In the genomic region with DNA sequence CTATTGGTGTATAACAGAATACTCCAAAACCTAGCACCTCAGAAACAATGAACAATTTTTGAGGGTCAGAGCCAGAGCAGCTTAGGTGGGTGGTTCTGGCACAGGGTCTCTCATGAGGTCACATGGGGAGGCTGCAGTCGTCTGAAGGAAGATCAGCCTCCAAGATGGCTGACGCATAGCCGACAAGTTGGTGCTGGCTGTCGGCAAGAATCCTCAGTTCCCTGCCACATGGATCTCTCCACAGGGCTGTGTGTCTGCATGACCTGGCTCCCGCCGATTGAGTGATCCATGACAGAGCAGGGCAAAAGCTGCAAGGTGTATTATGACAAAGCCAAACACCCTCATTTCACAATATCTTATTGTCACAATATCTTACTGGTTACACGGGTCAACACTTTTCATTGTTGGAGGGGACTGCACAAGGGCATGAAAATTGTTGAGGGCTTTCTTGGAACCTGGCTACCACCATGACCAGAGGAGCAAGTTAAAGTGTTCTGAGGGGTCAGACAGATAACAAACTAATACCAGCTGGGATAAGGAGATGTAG, we compare ENCODE assay signal across 3 cellular contexts.
TF ChIP-seq lines count a peak whose summit lies in the region.

No MANE protein-coding gene starts in this region.

TF ChIP-seq in GM23338, 12 proteins besides CTCF, POLR2A, EP300 and RAD21 (continued from another document):
- TF ChIP-seq, protein P1, sequence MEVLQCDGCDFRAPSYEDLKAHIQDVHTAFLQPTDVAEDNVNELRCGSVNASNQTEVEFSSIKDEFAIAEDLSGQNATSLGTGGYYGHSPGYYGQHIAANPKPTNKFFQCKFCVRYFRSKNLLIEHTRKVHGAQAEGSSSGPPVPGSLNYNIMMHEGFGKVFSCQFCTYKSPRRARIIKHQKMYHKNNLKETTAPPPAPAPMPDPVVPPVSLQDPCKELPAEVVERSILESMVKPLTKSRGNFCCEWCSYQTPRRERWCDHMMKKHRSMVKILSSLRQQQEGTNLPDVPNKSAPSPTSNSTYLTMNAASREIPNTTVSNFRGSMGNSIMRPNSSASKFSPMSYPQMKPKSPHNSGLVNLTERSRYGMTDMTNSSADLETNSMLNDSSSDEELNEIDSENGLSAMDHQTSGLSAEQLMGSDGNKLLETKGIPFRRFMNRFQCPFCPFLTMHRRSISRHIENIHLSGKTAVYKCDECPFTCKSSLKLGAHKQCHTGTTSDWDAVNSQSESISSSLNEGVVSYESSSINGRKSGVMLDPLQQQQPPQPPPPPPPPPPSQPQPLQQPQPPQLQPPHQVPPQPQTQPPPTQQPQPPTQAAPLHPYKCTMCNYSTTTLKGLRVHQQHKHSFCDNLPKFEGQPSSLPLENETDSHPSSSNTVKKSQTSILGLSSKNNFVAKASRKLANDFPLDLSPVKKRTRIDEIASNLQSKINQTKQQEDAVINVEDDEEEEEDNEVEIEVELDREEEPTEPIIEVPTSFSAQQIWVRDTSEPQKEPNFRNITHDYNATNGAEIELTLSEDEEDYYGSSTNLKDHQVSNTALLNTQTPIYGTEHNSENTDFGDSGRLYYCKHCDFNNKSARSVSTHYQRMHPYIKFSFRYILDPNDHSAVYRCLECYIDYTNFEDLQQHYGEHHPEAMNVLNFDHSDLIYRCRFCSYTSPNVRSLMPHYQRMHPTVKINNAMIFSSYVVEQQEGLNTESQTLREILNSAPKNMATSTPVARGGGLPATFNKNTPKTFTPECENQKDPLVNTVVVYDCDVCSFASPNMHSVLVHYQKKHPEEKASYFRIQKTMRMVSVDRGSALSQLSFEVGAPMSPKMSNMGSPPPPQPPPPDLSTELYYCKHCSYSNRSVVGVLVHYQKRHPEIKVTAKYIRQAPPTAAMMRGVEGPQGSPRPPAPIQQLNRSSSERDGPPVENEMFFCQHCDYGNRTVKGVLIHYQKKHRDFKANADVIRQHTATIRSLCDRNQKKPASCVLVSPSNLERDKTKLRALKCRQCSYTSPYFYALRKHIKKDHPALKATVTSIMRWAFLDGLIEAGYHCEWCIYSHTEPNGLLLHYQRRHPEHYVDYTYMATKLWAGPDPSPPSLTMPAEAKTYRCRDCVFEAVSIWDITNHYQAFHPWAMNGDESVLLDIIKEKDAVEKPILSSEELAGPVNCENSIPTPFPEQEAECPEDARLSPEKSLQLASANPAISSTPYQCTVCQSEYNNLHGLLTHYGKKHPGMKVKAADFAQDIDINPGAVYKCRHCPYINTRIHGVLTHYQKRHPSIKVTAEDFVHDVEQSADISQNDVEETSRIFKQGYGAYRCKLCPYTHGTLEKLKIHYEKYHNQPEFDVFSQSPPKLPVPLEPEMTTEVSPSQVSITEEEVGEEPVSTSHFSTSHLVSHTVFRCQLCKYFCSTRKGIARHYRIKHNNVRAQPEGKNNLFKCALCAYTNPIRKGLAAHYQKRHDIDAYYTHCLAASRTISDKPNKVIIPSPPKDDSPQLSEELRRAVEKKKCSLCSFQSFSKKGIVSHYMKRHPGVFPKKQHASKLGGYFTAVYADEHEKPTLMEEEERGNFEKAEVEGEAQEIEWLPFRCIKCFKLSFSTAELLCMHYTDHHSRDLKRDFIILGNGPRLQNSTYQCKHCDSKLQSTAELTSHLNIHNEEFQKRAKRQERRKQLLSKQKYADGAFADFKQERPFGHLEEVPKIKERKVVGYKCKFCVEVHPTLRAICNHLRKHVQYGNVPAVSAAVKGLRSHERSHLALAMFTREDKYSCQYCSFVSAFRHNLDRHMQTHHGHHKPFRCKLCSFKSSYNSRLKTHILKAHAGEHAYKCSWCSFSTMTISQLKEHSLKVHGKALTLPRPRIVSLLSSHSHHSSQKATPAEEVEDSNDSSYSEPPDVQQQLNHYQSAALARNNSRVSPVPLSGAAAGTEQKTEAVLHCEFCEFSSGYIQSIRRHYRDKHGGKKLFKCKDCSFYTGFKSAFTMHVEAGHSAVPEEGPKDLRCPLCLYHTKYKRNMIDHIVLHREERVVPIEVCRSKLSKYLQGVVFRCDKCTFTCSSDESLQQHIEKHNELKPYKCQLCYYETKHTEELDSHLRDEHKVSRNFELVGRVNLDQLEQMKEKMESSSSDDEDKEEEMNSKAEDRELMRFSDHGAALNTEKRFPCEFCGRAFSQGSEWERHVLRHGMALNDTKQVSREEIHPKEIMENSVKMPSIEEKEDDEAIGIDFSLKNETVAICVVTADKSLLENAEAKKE (CRISPR knock-in tag; IDR thresholded peaks at IDR 0.05): no peak
- TF ChIP-seq, protein P2, sequence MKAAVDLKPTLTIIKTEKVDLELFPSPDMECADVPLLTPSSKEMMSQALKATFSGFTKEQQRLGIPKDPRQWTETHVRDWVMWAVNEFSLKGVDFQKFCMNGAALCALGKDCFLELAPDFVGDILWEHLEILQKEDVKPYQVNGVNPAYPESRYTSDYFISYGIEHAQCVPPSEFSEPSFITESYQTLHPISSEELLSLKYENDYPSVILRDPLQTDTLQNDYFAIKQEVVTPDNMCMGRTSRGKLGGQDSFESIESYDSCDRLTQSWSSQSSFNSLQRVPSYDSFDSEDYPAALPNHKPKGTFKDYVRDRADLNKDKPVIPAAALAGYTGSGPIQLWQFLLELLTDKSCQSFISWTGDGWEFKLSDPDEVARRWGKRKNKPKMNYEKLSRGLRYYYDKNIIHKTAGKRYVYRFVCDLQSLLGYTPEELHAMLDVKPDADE (IDR thresholded peaks at IDR 0.05): no peak
TF ChIP-seq in GM23338: peak in this region for 0.

TF ChIP-seq in GM12878, 131 proteins besides CTCF, POLR2A, EP300 and RAD21 (continued from another document):
- TF ChIP-seq, protein P3, sequence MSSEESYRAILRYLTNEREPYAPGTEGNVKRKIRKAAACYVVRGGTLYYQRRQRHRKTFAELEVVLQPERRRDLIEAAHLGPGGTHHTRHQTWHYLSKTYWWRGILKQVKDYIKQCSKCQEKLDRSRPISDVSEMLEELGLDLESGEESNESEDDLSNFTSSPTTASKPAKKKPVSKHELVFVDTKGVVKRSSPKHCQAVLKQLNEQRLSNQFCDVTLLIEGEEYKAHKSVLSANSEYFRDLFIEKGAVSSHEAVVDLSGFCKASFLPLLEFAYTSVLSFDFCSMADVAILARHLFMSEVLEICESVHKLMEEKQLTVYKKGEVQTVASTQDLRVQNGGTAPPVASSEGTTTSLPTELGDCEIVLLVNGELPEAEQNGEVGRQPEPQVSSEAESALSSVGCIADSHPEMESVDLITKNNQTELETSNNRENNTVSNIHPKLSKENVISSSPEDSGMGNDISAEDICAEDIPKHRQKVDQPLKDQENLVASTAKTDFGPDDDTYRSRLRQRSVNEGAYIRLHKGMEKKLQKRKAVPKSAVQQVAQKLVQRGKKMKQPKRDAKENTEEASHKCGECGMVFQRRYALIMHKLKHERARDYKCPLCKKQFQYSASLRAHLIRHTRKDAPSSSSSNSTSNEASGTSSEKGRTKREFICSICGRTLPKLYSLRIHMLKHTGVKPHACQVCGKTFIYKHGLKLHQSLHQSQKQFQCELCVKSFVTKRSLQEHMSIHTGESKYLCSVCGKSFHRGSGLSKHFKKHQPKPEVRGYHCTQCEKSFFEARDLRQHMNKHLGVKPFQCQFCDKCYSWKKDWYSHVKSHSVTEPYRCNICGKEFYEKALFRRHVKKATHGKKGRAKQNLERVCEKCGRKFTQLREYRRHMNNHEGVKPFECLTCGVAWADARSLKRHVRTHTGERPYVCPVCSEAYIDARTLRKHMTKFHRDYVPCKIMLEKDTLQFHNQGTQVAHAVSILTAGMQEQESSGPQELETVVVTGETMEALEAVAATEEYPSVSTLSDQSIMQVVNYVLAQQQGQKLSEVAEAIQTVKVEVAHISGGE (CRISPR knock-in tag; IDR thresholded peaks at IDR 0.05): no peak
- TF ChIP-seq, protein P4, sequence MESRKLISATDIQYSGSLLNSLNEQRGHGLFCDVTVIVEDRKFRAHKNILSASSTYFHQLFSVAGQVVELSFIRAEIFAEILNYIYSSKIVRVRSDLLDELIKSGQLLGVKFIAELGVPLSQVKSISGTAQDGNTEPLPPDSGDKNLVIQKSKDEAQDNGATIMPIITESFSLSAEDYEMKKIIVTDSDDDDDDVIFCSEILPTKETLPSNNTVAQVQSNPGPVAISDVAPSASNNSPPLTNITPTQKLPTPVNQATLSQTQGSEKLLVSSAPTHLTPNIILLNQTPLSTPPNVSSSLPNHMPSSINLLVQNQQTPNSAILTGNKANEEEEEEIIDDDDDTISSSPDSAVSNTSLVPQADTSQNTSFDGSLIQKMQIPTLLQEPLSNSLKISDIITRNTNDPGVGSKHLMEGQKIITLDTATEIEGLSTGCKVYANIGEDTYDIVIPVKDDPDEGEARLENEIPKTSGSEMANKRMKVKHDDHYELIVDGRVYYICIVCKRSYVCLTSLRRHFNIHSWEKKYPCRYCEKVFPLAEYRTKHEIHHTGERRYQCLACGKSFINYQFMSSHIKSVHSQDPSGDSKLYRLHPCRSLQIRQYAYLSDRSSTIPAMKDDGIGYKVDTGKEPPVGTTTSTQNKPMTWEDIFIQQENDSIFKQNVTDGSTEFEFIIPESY (IDR thresholded peaks at IDR 0.05): no peak
- TF ChIP-seq DPF2 (IDR thresholded peaks at IDR 0.05) (0 out of 2 replicates have a peak, but pooled peaks have one; percentile 33), SMAD5 (IDR thresholded peaks at IDR 0.05; ENCODE audit: low read depth) (no peak), WRNIP1 (IDR thresholded peaks at IDR 0.05; ENCODE audit: borderline replicate concordance, low read depth, low read length) (no peak), GABPA (IDR thresholded peaks at IDR 0.05; ENCODE audit: low read depth) (no peak)

TF ChIP-seq in HepG2, 621 proteins besides CTCF, POLR2A, EP300 and RAD21 (continued from another document and continues in another):
- TF ChIP-seq, protein P5, sequence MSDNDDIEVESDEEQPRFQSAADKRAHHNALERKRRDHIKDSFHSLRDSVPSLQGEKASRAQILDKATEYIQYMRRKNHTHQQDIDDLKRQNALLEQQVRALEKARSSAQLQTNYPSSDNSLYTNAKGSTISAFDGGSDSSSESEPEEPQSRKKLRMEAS (IDR thresholded peaks at IDR 0.05): no peak
- TF ChIP-seq, protein P6, sequence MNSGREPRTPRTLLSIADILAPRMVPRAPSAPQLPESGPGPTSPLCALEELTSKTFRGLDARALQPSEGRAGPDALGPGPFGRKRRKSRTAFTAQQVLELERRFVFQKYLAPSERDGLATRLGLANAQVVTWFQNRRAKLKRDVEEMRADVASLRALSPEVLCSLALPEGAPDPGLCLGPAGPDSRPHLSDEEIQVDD (CRISPR knock-in tag; IDR thresholded peaks at IDR 0.05; ENCODE audit: borderline replicate concordance): no peak
- TF ChIP-seq HDAC2 (CRISPR knock-in tag; IDR thresholded peaks at IDR 0.05): no peak
- TF ChIP-seq, protein P7, sequence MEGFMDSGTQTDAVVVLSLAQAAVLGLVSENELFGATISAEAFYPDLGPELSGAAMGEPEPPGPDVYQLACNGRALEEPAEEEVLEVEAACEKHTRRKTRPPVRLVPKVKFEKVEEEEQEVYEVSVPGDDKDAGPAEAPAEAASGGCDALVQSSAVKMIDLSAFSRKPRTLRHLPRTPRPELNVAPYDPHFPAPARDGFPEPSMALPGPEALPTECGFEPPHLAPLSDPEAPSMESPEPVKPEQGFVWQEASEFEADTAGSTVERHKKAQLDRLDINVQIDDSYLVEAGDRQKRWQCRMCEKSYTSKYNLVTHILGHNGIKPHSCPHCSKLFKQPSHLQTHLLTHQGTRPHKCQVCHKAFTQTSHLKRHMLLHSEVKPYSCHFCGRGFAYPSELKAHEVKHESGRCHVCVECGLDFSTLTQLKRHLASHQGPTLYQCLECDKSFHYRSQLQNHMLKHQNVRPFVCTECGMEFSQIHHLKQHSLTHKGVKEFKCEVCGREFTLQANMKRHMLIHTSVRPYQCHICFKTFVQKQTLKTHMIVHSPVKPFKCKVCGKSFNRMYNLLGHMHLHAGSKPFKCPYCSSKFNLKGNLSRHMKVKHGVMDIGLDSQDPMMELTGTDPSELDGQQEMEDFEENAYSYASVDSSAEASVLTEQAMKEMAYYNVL (CRISPR knock-in tag; IDR thresholded peaks at IDR 0.05; ENCODE audit: borderline replicate concordance): no peak
- TF ChIP-seq, protein P8, sequence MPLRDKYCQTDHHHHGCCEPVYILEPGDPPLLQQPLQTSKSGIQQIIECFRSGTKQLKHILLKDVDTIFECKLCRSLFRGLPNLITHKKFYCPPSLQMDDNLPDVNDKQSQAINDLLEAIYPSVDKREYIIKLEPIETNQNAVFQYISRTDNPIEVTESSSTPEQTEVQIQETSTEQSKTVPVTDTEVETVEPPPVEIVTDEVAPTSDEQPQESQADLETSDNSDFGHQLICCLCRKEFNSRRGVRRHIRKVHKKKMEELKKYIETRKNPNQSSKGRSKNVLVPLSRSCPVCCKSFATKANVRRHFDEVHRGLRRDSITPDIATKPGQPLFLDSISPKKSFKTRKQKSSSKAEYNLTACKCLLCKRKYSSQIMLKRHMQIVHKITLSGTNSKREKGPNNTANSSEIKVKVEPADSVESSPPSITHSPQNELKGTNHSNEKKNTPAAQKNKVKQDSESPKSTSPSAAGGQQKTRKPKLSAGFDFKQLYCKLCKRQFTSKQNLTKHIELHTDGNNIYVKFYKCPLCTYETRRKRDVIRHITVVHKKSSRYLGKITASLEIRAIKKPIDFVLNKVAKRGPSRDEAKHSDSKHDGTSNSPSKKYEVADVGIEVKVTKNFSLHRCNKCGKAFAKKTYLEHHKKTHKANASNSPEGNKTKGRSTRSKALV (CRISPR knock-in tag; IDR thresholded peaks at IDR 0.05): no peak
- no peak for TF ChIP-seq RFX1 (IDR thresholded peaks at IDR 0.05)
- peak; percentile 25; the same call in 1 of the 2 replicates for TF ChIP-seq SALL1 (CRISPR knock-in tag; IDR thresholded peaks at IDR 0.05)
- TF ChIP-seq ZNF550 (CRISPR knock-in tag; IDR thresholded peaks at IDR 0.05; ENCODE audit: borderline replicate concordance): no peak
- TF ChIP-seq, protein P9, sequence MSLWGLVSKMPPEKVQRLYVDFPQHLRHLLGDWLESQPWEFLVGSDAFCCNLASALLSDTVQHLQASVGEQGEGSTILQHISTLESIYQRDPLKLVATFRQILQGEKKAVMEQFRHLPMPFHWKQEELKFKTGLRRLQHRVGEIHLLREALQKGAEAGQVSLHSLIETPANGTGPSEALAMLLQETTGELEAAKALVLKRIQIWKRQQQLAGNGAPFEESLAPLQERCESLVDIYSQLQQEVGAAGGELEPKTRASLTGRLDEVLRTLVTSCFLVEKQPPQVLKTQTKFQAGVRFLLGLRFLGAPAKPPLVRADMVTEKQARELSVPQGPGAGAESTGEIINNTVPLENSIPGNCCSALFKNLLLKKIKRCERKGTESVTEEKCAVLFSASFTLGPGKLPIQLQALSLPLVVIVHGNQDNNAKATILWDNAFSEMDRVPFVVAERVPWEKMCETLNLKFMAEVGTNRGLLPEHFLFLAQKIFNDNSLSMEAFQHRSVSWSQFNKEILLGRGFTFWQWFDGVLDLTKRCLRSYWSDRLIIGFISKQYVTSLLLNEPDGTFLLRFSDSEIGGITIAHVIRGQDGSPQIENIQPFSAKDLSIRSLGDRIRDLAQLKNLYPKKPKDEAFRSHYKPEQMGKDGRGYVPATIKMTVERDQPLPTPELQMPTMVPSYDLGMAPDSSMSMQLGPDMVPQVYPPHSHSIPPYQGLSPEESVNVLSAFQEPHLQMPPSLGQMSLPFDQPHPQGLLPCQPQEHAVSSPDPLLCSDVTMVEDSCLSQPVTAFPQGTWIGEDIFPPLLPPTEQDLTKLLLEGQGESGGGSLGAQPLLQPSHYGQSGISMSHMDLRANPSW (CRISPR knock-in tag; IDR thresholded peaks at IDR 0.05; ENCODE audit: borderline replicate concordance): no peak
- no peak for TF ChIP-seq ESRRA (CRISPR knock-in tag; IDR thresholded peaks at IDR 0.05; ENCODE audit: low read depth)
